Comparison of ENCODE assay signal across 14 cellular contexts in the genomic region with DNA sequence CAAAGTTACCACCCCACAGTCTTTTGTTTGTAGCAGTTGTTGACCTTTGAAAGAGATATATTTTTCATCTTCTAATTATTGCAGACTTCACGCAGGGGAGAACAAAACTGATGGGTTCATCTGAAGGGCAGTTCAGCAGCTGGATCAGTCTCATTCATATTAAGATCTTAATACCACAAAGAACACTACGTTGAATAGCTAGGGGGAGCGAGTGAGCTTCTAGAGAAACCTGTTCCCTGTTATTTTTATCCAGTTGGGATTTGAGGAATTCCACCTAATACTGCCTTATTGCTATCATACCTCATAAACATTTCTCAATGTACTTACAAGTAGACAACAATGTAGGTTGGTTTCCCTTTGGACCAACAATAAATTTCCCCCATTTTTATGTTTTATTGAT.
DNase-seq lines count a peak whose midpoint lies in the region; TF ChIP-seq lines count a peak whose summit lies in the region.
"Had no signal": no experiment of that assay in that cellular context is flagged by ENCODE, and none has a peak within 500 bp of the region (broad histone marks: within the 10 kb centered on the region; RNA-seq: fewer than 3 reads in every experiment).

No MANE protein-coding gene starts in this region.

- TF ChIP-seq CTCF in nephron (IDR thresholded peaks at IDR 0.05; ENCODE audit: unreplicated experiment in 3 of 3) (peak in 2 of 3 experiments; percentile 24 to 36), foreskin fibroblast (IDR thresholded peaks at IDR 0.05; ENCODE audit: low read depth, low read length) (no peak)

- H3K27ac Mint-ChIP-seq in nephron = no peak overlapping the region
- H3K27ac Mint-ChIP-seq: activated T-helper 17 cell treated with anti-CD3 and anti-CD28 coated beads, Interleukin-2, amount 50 U/mL, for 72 hours had no signal

- no peak overlapping the region for H3K4me3 Mint-ChIP-seq in nephron
- H3K4me3 Mint-ChIP-seq: activated T-helper 17 cell treated with anti-CD3 and anti-CD28 coated beads, Interleukin-2, amount 50 U/mL, for 72 hours had no signal

- H3K9me3 Mint-ChIP-seq in nephron = peaks cover 12% of the 10 kb centered on the region

- no peaks in the 10 kb centered on the region for H3K27me3 Mint-ChIP-seq in nephron (ENCODE audit: low read depth)
- H3K27me3 Mint-ChIP-seq: activated T-helper 17 cell treated with anti-CD3 and anti-CD28 coated beads, Interleukin-2, amount 50 U/mL, for 72 hours had no signal

- no peak overlapping the region for H3K4me3 ChIP-seq in foreskin fibroblast (ENCODE audit: low read depth in 1 of 2, low read length in 2 of 2)
- H3K4me3 ChIP-seq: upper lobe of left lung had no signal

- DNase-seq in EL (peak; percentile 35), NCI-H1694 treated with DMSO at 0.1 percent for 48 hours (lab: John Stamatoyannopoulos, UW) (peak; percentile 7), dermis blood vessel endothelial cell (peak; percentile 6), nucleus accumbens (lab: John Stamatoyannopoulos, UW) (no peak), NCI-H1105 treated with DMSO at 0.1 percent for 48 hours (lab: John Stamatoyannopoulos, UW) (no peak), NCI-H226 (no peak), foreskin fibroblast (no peak)
- DNase-seq: activated CD4-positive, alpha-beta T cell treated with anti-CD3 and anti-CD28 coated beads for 1 hour; DMS153; NCI-H2171; SIG-M5; upper lobe of left lung had no signal

- no peaks in the 10 kb centered on the region for H3K36me3 Mint-ChIP-seq in nephron (ENCODE audit: low read depth)

- H3K4me1 Mint-ChIP-seq in nephron = no peaks in the 10 kb centered on the region
- H3K4me1 Mint-ChIP-seq: activated T-helper 17 cell treated with anti-CD3 and anti-CD28 coated beads, Interleukin-2, amount 50 U/mL, for 72 hours had no signal

Comparison
In these comparisons a context has a peak if more than half of its experiments do, and no peak if none do; other contexts are left out.
1. DNase-seq: peak in EL (single experiment), NCI-H1694 treated with DMSO at 0.1 percent for 48 hours (single experiment) and dermis blood vessel endothelial cell (single experiment); none in nucleus accumbens (0 of 56), NCI-H1105 treated with DMSO at 0.1 percent for 48 hours (single experiment), NCI-H226 (single experiment) and foreskin fibroblast (0 of 2).